In genomic region chr4:82496349-82496748, GRCh38 we compare ENCODE assay signal across 8 cellular contexts.
"Had no signal": no experiment of that assay in that cellular context is flagged by ENCODE, and none has a peak within 500 bp of the region (broad histone marks: within the 10 kb centered on the region; RNA-seq: fewer than 3 reads in every experiment).

No MANE protein-coding gene starts in this region.

- ATAC-seq: GM23338, HepG2 had no signal

- H3K4me3 ChIP-seq: GM23338 had no signal

- H3K4me2 ChIP-seq: GM23338 had no signal

- H3K27ac ChIP-seq: HL-60 had no signal

- DNase-seq: H9, HCEC 1CT had no signal

- H2AFZ ChIP-seq: GM23338 had no signal

- FAIRE-seq: H1, H54, HepG2 had no signal

- H3K27me3 Mint-ChIP-seq: IgD-negative memory B cell had no signal

- H3K27ac Mint-ChIP-seq: GM23338, H9 had no signal

- H3K9me3 Mint-ChIP-seq: GM23338, H9, IgD-negative memory B cell had no signal

- H3K4me1 Mint-ChIP-seq: IgD-negative memory B cell had no signal

- H3K4me3 Mint-ChIP-seq: GM23338, H9, IgD-negative memory B cell had no signal
